ENCODE assay signal across 13 cellular contexts in genomic region chr12:98352835-98353234, GRCh38.
DNase-seq lines count a peak whose midpoint lies in the region; ATAC-seq and TF ChIP-seq lines count a peak whose summit lies in the region.
"Had no signal": no experiment of that assay in that cellular context is flagged by ENCODE, and none has a peak within 500 bp of the region (broad histone marks: within the 10 kb centered on the region; RNA-seq: fewer than 3 reads in every experiment).

No MANE protein-coding gene starts in this region.

- H3K4me3 ChIP-seq in HCT116 (replicated peaks in 1 of 2; ENCODE audit: low read depth in 1 of 2, low read length in 2 of 2) (no peak overlapping the region), RWPE2 (ENCODE audit: severe bottlenecking) (no peak overlapping the region), hepatocyte (no peak overlapping the region)

- WGBS in hepatocyte (ENCODE audit: low lambda C conversion rate, missing lambda C conversion rate): 68% methylated on average over 3 of the region's 3 CpGs

- POLR2A ChIA-PET in HCT116 (lab: Charles Lee): no interaction called here

- no peak overlapping the region for H3K27ac ChIP-seq in HCT116 (ENCODE audit: low read depth, low read length)
- peak overlapping the region; percentile 85 for H3K27ac ChIP-seq in RWPE2 (ENCODE audit: poor library complexity, severe bottlenecking)
- H3K27ac ChIP-seq in hepatocyte: peak overlapping the region; percentile 18

- DNase-seq in GM03348 (ENCODE audit: low spot score) (peak; percentile 28), HCT116 (ENCODE audit: low read depth, low spot score) (no peak), RWPE2 (ENCODE audit: low spot score) (no peak), hepatocyte (ENCODE audit: low spot score) (no peak), NCI-H1092 (lab: John Stamatoyannopoulos, UW) (no peak), cortex of kidney (lab: John Stamatoyannopoulos, UW) (no peak)
- DNase-seq in stimulated activated CD4-positive, alpha-beta T cell treated with anti-CD3 and anti-CD28 coated beads, Interleukin-4, amount 100 ng/mL, for 1 hour: no peak
- DNase-seq: activated CD4-positive, alpha-beta T cell treated with anti-CD3 and anti-CD28 coated beads for 4 hours; activated naive CD4-positive, alpha-beta T cell treated with anti-CD3 and anti-CD28 coated beads, Interleukin-2, amount 50 U/mL, for 16 hours; C1 segment of cervical spinal cord; NCI-H1048; NCI-H748 treated with DMSO at 0.1 percent for 48 hours had no signal

- H3K36me3 ChIP-seq in HCT116 (ENCODE audit: control insufficient read depth in 1 of 2, insufficient read depth in 2 of 2, low read length in 2 of 2) (no peaks in the 10 kb centered on the region), RWPE2 (ENCODE audit: low read depth) (no peaks in the 10 kb centered on the region), hepatocyte (replicated peaks; ENCODE audit: insufficient read depth, low read depth) (no peaks in the 10 kb centered on the region)

- RAD21 ChIA-PET in HCT116 (lab: Charles Lee; ENCODE audit: low non-redundant PET in 1 of 2, low total read pairs in 2 of 2, uncharacterized antibody in 2 of 2, unreplicated experiment in 2 of 2): no interaction called here

- TF ChIP-seq RAD21 in HCT116 (IDR thresholded peaks at IDR 0.05; ENCODE audit: low read depth): no peak

- ATAC-seq in HCT116 (peak; percentile 52), RWPE2 (ENCODE audit: low read depth) (peak; percentile 32; the same call in 2 of the 3 replicates), HG02852 (IDR thresholded peaks at IDR 0.05; ENCODE audit: unreplicated experiment) (no peak)

- H2AFZ ChIP-seq in HCT116 (ENCODE audit: low read depth, low read length, poor library complexity, severe bottlenecking): no peak overlapping the region
- no peak overlapping the region for H2AFZ ChIP-seq in hepatocyte

- no peak for TF ChIP-seq CTCF in HCT116 (IDR thresholded peaks at IDR 0.05 in 2 of 3, conservative IDR thresholded peaks at IDR 0.05 in 1 of 3; ENCODE audit: borderline replicate concordance in 1 of 3, insufficient read depth in 1 of 3, low read depth in 2 of 3, low read length in 2 of 3)
- no peak for TF ChIP-seq CTCF in RWPE2 (IDR thresholded peaks at IDR 0.05; ENCODE audit: poor library complexity, severe bottlenecking)
- TF ChIP-seq CTCF in hepatocyte (IDR thresholded peaks at IDR 0.05; ENCODE audit: poor library complexity): no peak

- CTCF ChIA-PET in HCT116 (lab: Charles Lee): no interaction called here

- no peak overlapping the region for H3K9ac ChIP-seq in HCT116 (ENCODE audit: low read length)

- H4K20me1 ChIP-seq in HCT116 (ENCODE audit: insufficient read depth) (no peaks in the 10 kb centered on the region), hepatocyte (ENCODE audit: insufficient read depth, poor library complexity, severe bottlenecking) (no peaks in the 10 kb centered on the region)

- peaks cover 0 to 9% of the 10 kb centered on the region in 2 experiments; a peak in 2 of 4 replicates for H3K4me1 ChIP-seq in HCT116 (ENCODE audit: control insufficient read depth in 1 of 2, insufficient read depth in 2 of 2, low read length in 2 of 2)
- peaks cover 21% of the 10 kb centered on the region for H3K4me1 ChIP-seq in RWPE2 (ENCODE audit: insufficient read depth, poor library complexity, severe bottlenecking)
- no peaks in the 10 kb centered on the region for H3K4me1 ChIP-seq in hepatocyte (ENCODE audit: insufficient read depth)

- H3K9me3 ChIP-seq in HCT116 (ENCODE audit: control insufficient read depth in 1 of 2, insufficient read depth in 1 of 2, low read depth in 1 of 2, low read length in 2 of 2) (no peaks in the 10 kb centered on the region), RWPE2 (ENCODE audit: severe bottlenecking) (no peaks in the 10 kb centered on the region), hepatocyte (ENCODE audit: low read depth) (no peaks in the 10 kb centered on the region)

- H3K79me2 ChIP-seq in HCT116 (ENCODE audit: insufficient read depth, low read length): no peaks in the 10 kb centered on the region
- H3K79me2 ChIP-seq in hepatocyte: no peaks in the 10 kb centered on the region

- H3K27me3 ChIP-seq in HCT116 (ENCODE audit: insufficient read depth, low read length) (peaks cover 4% of the 10 kb centered on the region; the same call in 1 of the 2 replicates), RWPE2 (ENCODE audit: insufficient read depth, poor library complexity, severe bottlenecking) (no peaks in the 10 kb centered on the region), hepatocyte (no peaks in the 10 kb centered on the region)

- no peaks in the 10 kb centered on the region for H3K9me2 ChIP-seq in HCT116 (ENCODE audit: insufficient read depth)
- H3K9me2 ChIP-seq in hepatocyte (replicated peaks; ENCODE audit: insufficient read depth): no peaks in the 10 kb centered on the region

- TF ChIP-seq POLR2A in HCT116 (IDR thresholded peaks at IDR 0.05; ENCODE audit: borderline replicate concordance, extremely low read depth, insufficient read depth, insufficient read length): no peak

- intact Hi-C loops in HCT116 (cut with micrococcal nuclease): no loop called here

- BruUV-seq in HCT116 (replicated peaks; lab: Mats Ljungman, UMichigan): no TSS peak

- H3K4me2 ChIP-seq in HCT116 (ENCODE audit: low read length) (peak overlapping the region; percentile 8; the same call in 1 of the 2 replicates), hepatocyte (no peak overlapping the region)

TF ChIP-seq in HCT116, 20 proteins besides CTCF, POLR2A, EP300 and RAD21:
- no peak for TF ChIP-seq YY1 (IDR thresholded peaks at IDR 0.05; ENCODE audit: extremely low read depth, insufficient replicate concordance, low read depth, low read length)
- no peak for TF ChIP-seq POLR2AphosphoS5 (IDR thresholded peaks at IDR 0.05; ENCODE audit: low read depth, low read length)
- no peak for TF ChIP-seq CBX3 (IDR thresholded peaks at IDR 0.05; ENCODE audit: low read depth)
- no peak for TF ChIP-seq EZH2phosphoT487 (IDR thresholded peaks at IDR 0.05; ENCODE audit: borderline replicate concordance)
- no peak for TF ChIP-seq JUND (IDR thresholded peaks at IDR 0.05)
- TF ChIP-seq TCF7L2 (IDR thresholded peaks at IDR 0.05; ENCODE audit: borderline replicate concordance, extremely low read depth, insufficient read depth, insufficient read length): no peak
- TF ChIP-seq ATF3 (IDR thresholded peaks at IDR 0.05): no peak
- no peak for TF ChIP-seq EZH2 (IDR thresholded peaks at IDR 0.05)
- no peak for TF ChIP-seq REST (IDR thresholded peaks at IDR 0.05; ENCODE audit: low read depth)
- no peak for TF ChIP-seq CEBPB (IDR thresholded peaks at IDR 0.05; ENCODE audit: low read depth)
- TF ChIP-seq SP1 (IDR thresholded peaks at IDR 0.05; ENCODE audit: low read depth): no peak
- no peak for TF ChIP-seq MAX (IDR thresholded peaks at IDR 0.05)
